ENCODE assay signal across 20 cellular contexts in genomic region chr11:114129699-114130659, GRCh38.
DNase-seq lines count a peak whose midpoint lies in the region; ATAC-seq and TF ChIP-seq lines count a peak whose summit lies in the region.
"Had no signal": no experiment of that assay in that cellular context is flagged by ENCODE, and none has a peak within 500 bp of the region (broad histone marks: within the 10 kb centered on the region; RNA-seq: fewer than 3 reads in every experiment).

No MANE protein-coding gene starts in this region.

- H3K79me1 ChIP-seq in mesenchymal stem cell (replicated peaks; ENCODE audit: low read length, poor library complexity, severe bottlenecking), result no peaks in the 10 kb centered on the region

- H3K27ac Mint-ChIP-seq in T-helper 17 cell, result peak overlapping the region; percentile 66
- H3K27ac Mint-ChIP-seq: type B pancreatic cell had no signal

- H3K9me3 ChIP-seq in T-helper 17 cell (ENCODE audit: control insufficient read depth, low read length, poor library complexity, severe bottlenecking) (no peaks in the 10 kb centered on the region), mesenchymal stem cell (ENCODE audit: control insufficient read depth, low read length) (no peaks in the 10 kb centered on the region), skeletal muscle tissue (ENCODE audit: control insufficient read depth in 3 of 3, low read length in 3 of 3) (no peaks in the 10 kb centered on the region), tibial nerve (no peaks in the 10 kb centered on the region)
- H3K9me3 ChIP-seq: BE2C, lower lobe of right lung had no signal

- no peak overlapping the region for H3K4me2 ChIP-seq in mesenchymal stem cell (ENCODE audit: low read length, poor library complexity, severe bottlenecking)

- no peak overlapping the region for H2BK5ac ChIP-seq in mesenchymal stem cell (ENCODE audit: low read depth, low read length, poor library complexity, severe bottlenecking)

- H2BK15ac ChIP-seq in mesenchymal stem cell (ENCODE audit: low read depth, poor library complexity, severe bottlenecking), result no peak overlapping the region

- TF ChIP-seq CTCF in LNCaP clone FGC (IDR thresholded peaks at IDR 0.05; ENCODE audit: control insufficient read depth, extremely low read depth, insufficient read depth) (no peak), tibial nerve (IDR thresholded peaks at IDR 0.05) (no peak)

- peaks cover 3% of the 10 kb centered on the region for H3K36me3 Mint-ChIP-seq in T-helper 17 cell (ENCODE audit: low read depth)
- H3K36me3 Mint-ChIP-seq: type B pancreatic cell had no signal

- H2BK12ac ChIP-seq in mesenchymal stem cell (ENCODE audit: low read length in 2 of 2), result peak overlapping the region; percentile 9 to 59

- H3K27me3 ChIP-seq in mesenchymal stem cell (ENCODE audit: control insufficient read depth in 1 of 2, insufficient read depth in 1 of 2, low read length in 2 of 2), result peaks cover 53 to 55% of the 10 kb centered on the region in 2 experiments
- H3K27me3 ChIP-seq in skeletal muscle tissue (ENCODE audit: control insufficient read depth in 3 of 3, insufficient read depth in 3 of 3, low read length in 3 of 3), result no peaks in the 10 kb centered on the region
- no peaks in the 10 kb centered on the region for H3K27me3 ChIP-seq in tibial nerve
- H3K27me3 ChIP-seq: BE2C had no signal

- H3K36me3 ChIP-seq in mesenchymal stem cell (ENCODE audit: control insufficient read depth in 1 of 2, insufficient read depth in 2 of 2, low read depth in 1 of 2, low read length in 2 of 2) (no peaks in the 10 kb centered on the region), skeletal muscle tissue (ENCODE audit: control insufficient read depth in 3 of 3, insufficient read depth in 3 of 3, low read length in 3 of 3) (peaks cover 5 to 9% (median 7%) of the 10 kb centered on the region in 3 donors), tibial nerve (peaks cover 0 to 38% (median 0%) of the 10 kb centered on the region in 3 donors)
- H3K36me3 ChIP-seq: BE2C, cardiac muscle cell had no signal

- no peak overlapping the region for H3K23ac ChIP-seq in mesenchymal stem cell (ENCODE audit: low read length in 2 of 2)

- no peak overlapping the region for H4K91ac ChIP-seq in mesenchymal stem cell (ENCODE audit: low read length)

- peak in 1 of 2 donors; percentile 13 for TF ChIP-seq EP300 in tibial nerve (IDR thresholded peaks at IDR 0.05)

- no peak overlapping the region for H3K4ac ChIP-seq in mesenchymal stem cell (ENCODE audit: low read depth in 1 of 2, low read length in 2 of 2)

- H3K9ac ChIP-seq in mesenchymal stem cell (ENCODE audit: low read length), result no peak overlapping the region
- peak overlapping the region; percentile 62 to 82 (median 69) for H3K9ac ChIP-seq in skeletal muscle tissue (ENCODE audit: low read depth in 1 of 3, low read length in 3 of 3)

- no peak overlapping the region for H3K4me3 Mint-ChIP-seq in T-helper 17 cell
- H3K4me3 Mint-ChIP-seq: type B pancreatic cell had no signal

- no peaks in the 10 kb centered on the region for H3K4me1 ChIP-seq in mesenchymal stem cell (ENCODE audit: control insufficient read depth, insufficient read depth, low read depth, low read length)
- peaks cover 95 to 100% (median 99%) of the 10 kb centered on the region in 3 donors for H3K4me1 ChIP-seq in skeletal muscle tissue (ENCODE audit: control insufficient read depth in 3 of 3, insufficient read depth in 3 of 3, low read length in 3 of 3)
- H3K4me1 ChIP-seq in tibial nerve, result peaks cover 0 to 87% (median 64%) of the 10 kb centered on the region in 4 donors
- H3K4me1 ChIP-seq: BE2C had no signal

- H3K4me1 Mint-ChIP-seq in T-helper 17 cell, result peaks cover 18% of the 10 kb centered on the region

- peak overlapping the region in 1 of 2 experiments; percentile 56 for H3K18ac ChIP-seq in mesenchymal stem cell (ENCODE audit: low read depth in 1 of 2, low read length in 2 of 2)

- H4K8ac ChIP-seq in mesenchymal stem cell (ENCODE audit: low read length), result no peak overlapping the region

- WGBS in mesenchymal stem cell, result 91% methylated on average over 16 of the region's 16 CpGs
- WGBS in tibial nerve, 2 donors, result 81 to 84% methylated on average over 16 of the region's 16 CpGs

- H3K4me3 ChIP-seq in LNCaP clone FGC (ENCODE audit: low read depth, low read length) (no peak overlapping the region; the same call in 1 of the 2 replicates), mesenchymal stem cell (ENCODE audit: insufficient read depth in 1 of 2, low read depth in 1 of 2, low read length in 2 of 2) (no peak overlapping the region), skeletal muscle tissue (ENCODE audit: low read length in 3 of 3) (peak overlapping the region; percentile 42 to 57 (median 48)), tibial nerve (no peak overlapping the region)
- H3K4me3 ChIP-seq: cardiac muscle cell, lower lobe of right lung had no signal

- H3K14ac ChIP-seq in mesenchymal stem cell (ENCODE audit: low read length in 2 of 2), result no peak overlapping the region

- ATAC-seq in T-helper 17 cell (no peak), GM21447 (IDR thresholded peaks at IDR 0.05; ENCODE audit: unreplicated experiment) (no peak)
- ATAC-seq: HCT116 had no signal

- no peak for TF ChIP-seq POLR2A in tibial nerve (IDR thresholded peaks at IDR 0.05)

- H2BK120ac ChIP-seq in mesenchymal stem cell (ENCODE audit: low read depth, low read length), result no peak overlapping the region

- DNase-seq in LNCaP clone FGC (ENCODE audit: low read depth) (peak; percentile 91), T-helper 17 cell (no peak), mesenchymal stem cell (no peak), HuH-7 (ENCODE audit: low spot score) (no peak), tibial nerve (ENCODE audit: low spot score in 2 of 2) (no peak), DMS114 treated with DMSO at 0.1 percent for 48 hours (lab: John Stamatoyannopoulos, UW; ENCODE audit: unreplicated experiment) (no peak)
- DNase-seq: activated CD4-positive, alpha-beta T cell treated with anti-CD3 and anti-CD28 coated beads for 4 hours; activated naive CD4-positive, alpha-beta T cell treated with Interleukin-2 at 50 U/mL for 16 hours; BE2C; lower lobe of right lung; NCI-H1436 treated with DMSO at 0.1 percent for 48 hours; NCI-H446; stimulated activated CD4-positive, alpha-beta T cell treated with anti-CD3 and anti-CD28 coated beads, Interleukin-4, amount 100 ng/mL, for 24 hours; stimulated activated CD8-positive, alpha-beta memory T cell treated with anti-CD3 and anti-CD28 coated beads, Interleukin-4, amount 100 ng/mL, for 48 hours; T1000 had no signal

- H3K27ac ChIP-seq in mesenchymal stem cell (ENCODE audit: low read length, poor library complexity, severe bottlenecking) (no peak overlapping the region), skeletal muscle tissue (ENCODE audit: low read depth, low read length) (peak overlapping the region; percentile 84), tibial nerve (peak overlapping the region in 1 of 4 donors; percentile 99)
- H3K27ac ChIP-seq: cardiac muscle cell, lower lobe of right lung had no signal

- H2AFZ ChIP-seq in mesenchymal stem cell (ENCODE audit: low read depth, low read length), result no peak overlapping the region

- no peak overlapping the region for H2AK5ac ChIP-seq in mesenchymal stem cell (ENCODE audit: low read length, severe bottlenecking)

- no peaks in the 10 kb centered on the region for H3K27me3 Mint-ChIP-seq in T-helper 17 cell

Comparison
In these comparisons a context has a peak if more than half of its experiments do, and no peak if none do; other contexts are left out.
1. H3K4me3 ChIP-seq: peak in skeletal muscle tissue (3 of 3); none in LNCaP clone FGC (single experiment), mesenchymal stem cell (0 of 2) and tibial nerve (0 of 4).